1 cellular context compared by ENCODE assay signal in the genomic region with DNA sequence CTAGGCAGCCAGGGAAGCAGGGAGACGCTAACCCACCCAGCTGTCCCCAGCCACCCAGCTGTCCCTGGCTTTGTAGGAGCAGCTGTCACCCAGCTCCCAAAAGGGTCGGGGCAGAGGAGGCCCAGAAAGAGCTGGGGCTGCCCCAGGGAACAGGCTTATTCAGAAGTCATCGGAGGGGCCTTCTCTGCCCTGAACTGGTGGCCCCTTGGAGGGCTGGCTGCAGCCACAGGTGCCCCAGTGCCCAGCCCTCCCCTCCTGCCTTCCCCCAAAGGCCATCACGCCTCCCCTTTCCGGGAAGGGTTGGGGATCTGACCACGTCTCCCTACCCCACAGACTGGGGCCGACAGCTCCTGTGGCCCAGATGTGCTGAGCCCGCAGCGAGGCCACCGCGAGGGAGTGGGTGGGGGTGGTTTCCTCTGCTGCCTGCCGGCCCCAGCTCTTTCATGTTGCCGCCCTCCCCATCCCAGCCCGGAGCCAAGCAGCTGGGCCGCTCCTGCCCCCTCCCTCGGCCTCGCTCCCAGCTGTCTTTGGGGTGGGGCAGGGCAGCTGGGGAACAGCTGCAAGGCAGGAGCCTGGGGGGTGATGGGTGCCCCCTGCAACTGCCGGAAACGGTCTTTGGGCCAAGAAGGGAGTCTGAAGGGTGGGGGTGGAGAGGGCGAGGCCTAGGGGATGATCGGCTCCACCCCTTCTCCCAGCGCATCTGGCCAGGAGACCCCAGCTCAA.
TF ChIP-seq lines count a peak whose summit lies in the region.

No MANE protein-coding gene starts in this region.

TF ChIP-seq in WTC11, 78 proteins besides CTCF, POLR2A, EP300 and RAD21 (continued from another document):
- TF ChIP-seq, protein P1, sequence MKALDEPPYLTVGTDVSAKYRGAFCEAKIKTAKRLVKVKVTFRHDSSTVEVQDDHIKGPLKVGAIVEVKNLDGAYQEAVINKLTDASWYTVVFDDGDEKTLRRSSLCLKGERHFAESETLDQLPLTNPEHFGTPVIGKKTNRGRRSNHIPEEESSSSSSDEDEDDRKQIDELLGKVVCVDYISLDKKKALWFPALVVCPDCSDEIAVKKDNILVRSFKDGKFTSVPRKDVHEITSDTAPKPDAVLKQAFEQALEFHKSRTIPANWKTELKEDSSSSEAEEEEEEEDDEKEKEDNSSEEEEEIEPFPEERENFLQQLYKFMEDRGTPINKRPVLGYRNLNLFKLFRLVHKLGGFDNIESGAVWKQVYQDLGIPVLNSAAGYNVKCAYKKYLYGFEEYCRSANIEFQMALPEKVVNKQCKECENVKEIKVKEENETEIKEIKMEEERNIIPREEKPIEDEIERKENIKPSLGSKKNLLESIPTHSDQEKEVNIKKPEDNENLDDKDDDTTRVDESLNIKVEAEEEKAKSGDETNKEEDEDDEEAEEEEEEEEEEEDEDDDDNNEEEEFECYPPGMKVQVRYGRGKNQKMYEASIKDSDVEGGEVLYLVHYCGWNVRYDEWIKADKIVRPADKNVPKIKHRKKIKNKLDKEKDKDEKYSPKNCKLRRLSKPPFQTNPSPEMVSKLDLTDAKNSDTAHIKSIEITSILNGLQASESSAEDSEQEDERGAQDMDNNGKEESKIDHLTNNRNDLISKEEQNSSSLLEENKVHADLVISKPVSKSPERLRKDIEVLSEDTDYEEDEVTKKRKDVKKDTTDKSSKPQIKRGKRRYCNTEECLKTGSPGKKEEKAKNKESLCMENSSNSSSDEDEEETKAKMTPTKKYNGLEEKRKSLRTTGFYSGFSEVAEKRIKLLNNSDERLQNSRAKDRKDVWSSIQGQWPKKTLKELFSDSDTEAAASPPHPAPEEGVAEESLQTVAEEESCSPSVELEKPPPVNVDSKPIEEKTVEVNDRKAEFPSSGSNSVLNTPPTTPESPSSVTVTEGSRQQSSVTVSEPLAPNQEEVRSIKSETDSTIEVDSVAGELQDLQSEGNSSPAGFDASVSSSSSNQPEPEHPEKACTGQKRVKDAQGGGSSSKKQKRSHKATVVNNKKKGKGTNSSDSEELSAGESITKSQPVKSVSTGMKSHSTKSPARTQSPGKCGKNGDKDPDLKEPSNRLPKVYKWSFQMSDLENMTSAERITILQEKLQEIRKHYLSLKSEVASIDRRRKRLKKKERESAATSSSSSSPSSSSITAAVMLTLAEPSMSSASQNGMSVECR (CRISPR knock-in tag; IDR thresholded peaks at IDR 0.05; ENCODE audit: borderline replicate concordance) = no peak
- TF ChIP-seq ZBTB21 (CRISPR knock-in tag; IDR thresholded peaks at IDR 0.05; ENCODE audit: borderline replicate concordance) = no peak
- no peak for TF ChIP-seq FOXK1 (CRISPR knock-in tag; IDR thresholded peaks at IDR 0.05)
- TF ChIP-seq SMAD3 (CRISPR knock-in tag; IDR thresholded peaks at IDR 0.05; ENCODE audit: borderline replicate concordance) = no peak
- TF ChIP-seq FOXP1 (CRISPR knock-in tag; IDR thresholded peaks at IDR 0.05; ENCODE audit: borderline replicate concordance) = 0 out of 2 replicates have a peak, but pooled peaks have one; percentile 13
- no peak for TF ChIP-seq ZNF232 (CRISPR knock-in tag; IDR thresholded peaks at IDR 0.05)
- no peak for TF ChIP-seq GABPB1 (CRISPR knock-in tag; IDR thresholded peaks at IDR 0.05)
- TF ChIP-seq, protein P2, sequence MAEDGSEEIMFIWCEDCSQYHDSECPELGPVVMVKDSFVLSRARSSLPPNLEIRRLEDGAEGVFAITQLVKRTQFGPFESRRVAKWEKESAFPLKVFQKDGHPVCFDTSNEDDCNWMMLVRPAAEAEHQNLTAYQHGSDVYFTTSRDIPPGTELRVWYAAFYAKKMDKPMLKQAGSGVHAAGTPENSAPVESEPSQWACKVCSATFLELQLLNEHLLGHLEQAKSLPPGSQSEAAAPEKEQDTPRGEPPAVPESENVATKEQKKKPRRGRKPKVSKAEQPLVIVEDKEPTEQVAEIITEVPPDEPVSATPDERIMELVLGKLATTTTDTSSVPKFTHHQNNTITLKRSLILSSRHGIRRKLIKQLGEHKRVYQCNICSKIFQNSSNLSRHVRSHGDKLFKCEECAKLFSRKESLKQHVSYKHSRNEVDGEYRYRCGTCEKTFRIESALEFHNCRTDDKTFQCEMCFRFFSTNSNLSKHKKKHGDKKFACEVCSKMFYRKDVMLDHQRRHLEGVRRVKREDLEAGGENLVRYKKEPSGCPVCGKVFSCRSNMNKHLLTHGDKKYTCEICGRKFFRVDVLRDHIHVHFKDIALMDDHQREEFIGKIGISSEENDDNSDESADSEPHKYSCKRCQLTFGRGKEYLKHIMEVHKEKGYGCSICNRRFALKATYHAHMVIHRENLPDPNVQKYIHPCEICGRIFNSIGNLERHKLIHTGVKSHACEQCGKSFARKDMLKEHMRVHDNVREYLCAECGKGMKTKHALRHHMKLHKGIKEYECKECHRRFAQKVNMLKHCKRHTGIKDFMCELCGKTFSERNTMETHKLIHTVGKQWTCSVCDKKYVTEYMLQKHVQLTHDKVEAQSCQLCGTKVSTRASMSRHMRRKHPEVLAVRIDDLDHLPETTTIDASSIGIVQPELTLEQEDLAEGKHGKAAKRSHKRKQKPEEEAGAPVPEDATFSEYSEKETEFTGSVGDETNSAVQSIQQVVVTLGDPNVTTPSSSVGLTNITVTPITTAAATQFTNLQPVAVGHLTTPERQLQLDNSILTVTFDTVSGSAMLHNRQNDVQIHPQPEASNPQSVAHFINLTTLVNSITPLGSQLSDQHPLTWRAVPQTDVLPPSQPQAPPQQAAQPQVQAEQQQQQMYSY (CRISPR knock-in tag; IDR thresholded peaks at IDR 0.05) = no peak
- TF ChIP-seq, protein P3, sequence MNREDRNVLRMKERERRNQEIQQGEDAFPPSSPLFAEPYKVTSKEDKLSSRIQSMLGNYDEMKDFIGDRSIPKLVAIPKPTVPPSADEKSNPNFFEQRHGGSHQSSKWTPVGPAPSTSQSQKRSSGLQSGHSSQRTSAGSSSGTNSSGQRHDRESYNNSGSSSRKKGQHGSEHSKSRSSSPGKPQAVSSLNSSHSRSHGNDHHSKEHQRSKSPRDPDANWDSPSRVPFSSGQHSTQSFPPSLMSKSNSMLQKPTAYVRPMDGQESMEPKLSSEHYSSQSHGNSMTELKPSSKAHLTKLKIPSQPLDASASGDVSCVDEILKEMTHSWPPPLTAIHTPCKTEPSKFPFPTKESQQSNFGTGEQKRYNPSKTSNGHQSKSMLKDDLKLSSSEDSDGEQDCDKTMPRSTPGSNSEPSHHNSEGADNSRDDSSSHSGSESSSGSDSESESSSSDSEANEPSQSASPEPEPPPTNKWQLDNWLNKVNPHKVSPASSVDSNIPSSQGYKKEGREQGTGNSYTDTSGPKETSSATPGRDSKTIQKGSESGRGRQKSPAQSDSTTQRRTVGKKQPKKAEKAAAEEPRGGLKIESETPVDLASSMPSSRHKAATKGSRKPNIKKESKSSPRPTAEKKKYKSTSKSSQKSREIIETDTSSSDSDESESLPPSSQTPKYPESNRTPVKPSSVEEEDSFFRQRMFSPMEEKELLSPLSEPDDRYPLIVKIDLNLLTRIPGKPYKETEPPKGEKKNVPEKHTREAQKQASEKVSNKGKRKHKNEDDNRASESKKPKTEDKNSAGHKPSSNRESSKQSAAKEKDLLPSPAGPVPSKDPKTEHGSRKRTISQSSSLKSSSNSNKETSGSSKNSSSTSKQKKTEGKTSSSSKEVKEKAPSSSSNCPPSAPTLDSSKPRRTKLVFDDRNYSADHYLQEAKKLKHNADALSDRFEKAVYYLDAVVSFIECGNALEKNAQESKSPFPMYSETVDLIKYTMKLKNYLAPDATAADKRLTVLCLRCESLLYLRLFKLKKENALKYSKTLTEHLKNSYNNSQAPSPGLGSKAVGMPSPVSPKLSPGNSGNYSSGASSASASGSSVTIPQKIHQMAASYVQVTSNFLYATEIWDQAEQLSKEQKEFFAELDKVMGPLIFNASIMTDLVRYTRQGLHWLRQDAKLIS (CRISPR knock-in tag; IDR thresholded peaks at IDR 0.05; ENCODE audit: borderline replicate concordance) = no peak
- no peak for TF ChIP-seq OVOL2 (CRISPR knock-in tag; IDR thresholded peaks at IDR 0.05; ENCODE audit: borderline replicate concordance)
- TF ChIP-seq, protein P4, sequence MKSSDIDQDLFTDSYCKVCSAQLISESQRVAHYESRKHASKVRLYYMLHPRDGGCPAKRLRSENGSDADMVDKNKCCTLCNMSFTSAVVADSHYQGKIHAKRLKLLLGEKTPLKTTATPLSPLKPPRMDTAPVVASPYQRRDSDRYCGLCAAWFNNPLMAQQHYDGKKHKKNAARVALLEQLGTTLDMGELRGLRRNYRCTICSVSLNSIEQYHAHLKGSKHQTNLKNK (CRISPR knock-in tag; IDR thresholded peaks at IDR 0.05) = no peak
TF ChIP-seq in WTC11: peak in this region for 2.
